8 cellular contexts compared by ENCODE assay signal in the genomic region with DNA sequence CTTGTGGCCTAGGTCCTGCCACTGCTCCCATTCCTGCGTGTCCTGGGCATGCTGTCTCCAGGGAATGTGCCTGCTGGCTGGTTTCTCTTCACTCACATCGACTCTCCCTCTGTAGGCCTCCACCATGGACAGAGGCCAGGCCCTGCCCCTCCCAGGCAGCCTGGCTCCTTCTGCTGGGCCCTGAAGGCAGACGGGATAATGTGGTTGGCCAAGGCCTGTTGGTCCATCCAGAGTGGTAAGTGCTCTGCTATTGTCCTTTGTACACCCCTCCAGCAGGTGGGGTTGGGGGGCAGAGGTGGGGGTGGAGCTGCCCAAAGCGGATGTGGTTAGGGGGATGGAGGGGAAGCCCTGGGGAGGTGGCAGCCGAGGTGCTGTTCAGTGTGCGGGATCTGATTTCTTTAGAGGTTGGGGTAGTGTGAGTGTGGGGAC. TPM values are rescaled to one million over a fixed set of nuclear protein-coding genes. Genes with fewer than 3 reads are reported as not detected.
DNase-seq lines count a peak whose midpoint lies in the region; ATAC-seq, FAIRE-seq and TF ChIP-seq lines count a peak whose summit lies in the region.

No MANE protein-coding gene starts in this region.

- H3K36me3 ChIP-seq in GM12878 (ENCODE audit: control insufficient read depth in 2 of 2, insufficient read depth in 2 of 2, low read length in 1 of 2): no peaks in the 10 kb centered on the region

- H3K4me3 Mint-ChIP-seq in CD4-positive, alpha-beta T cell: peak overlapping the region; percentile 36
- H3K4me3 Mint-ChIP-seq in naive B cell: peak overlapping the region; percentile 80 to 96 (median 90)

- peak overlapping the region; percentile 54; the same call in 1 of the 2 replicates for H3K4me2 ChIP-seq in GM12878 (ENCODE audit: control insufficient read depth, insufficient read depth)

- no peak overlapping the region for H3K9ac ChIP-seq in GM12878 (ENCODE audit: control insufficient read depth, insufficient read depth, low read length)

- CTCF ChIA-PET in CD4-positive, alpha-beta T cell (lab: Charles Lee): interaction anchor here (0.9 to 1.1 kb wide), 2 partner anchors 12 to 17 kb away, joined by 3 to 5 read pairs; no protein-coding TSS in a partner anchor
- CTCF ChIA-PET in GM12878 (lab: Yijun Ruan, JAX): interaction anchor here (1.0 to 4.2 kb wide), 3 partner anchors 9 to 80 kb away, joined by 3 to 36 read pairs (median 6); a partner anchor contains a TSS

- FAIRE-seq in GM12878 (lab: Jason Lieb, UNC): no peak
- no peak for FAIRE-seq in HTR-8/SVneo (lab: Jason Lieb, UNC)

- no peaks in the 10 kb centered on the region for H4K20me1 ChIP-seq in GM12878 (ENCODE audit: control insufficient read depth, insufficient read depth)

- POLR2A ChIA-PET in CD4-positive, alpha-beta T cell (lab: Charles Lee): interaction anchor here (1.1 kb wide), 1 partner anchor 9 kb away, joined by 5 read pairs; a partner anchor contains a TSS
- POLR2A ChIA-PET in GM12878 (lab: Charles Lee): interaction anchor here (0.6 to 1.7 kb wide), 3 partner anchors 9 to 35 kb away, joined by 3 to 10 read pairs (median 3); a partner anchor contains a TSS

- H2AFZ ChIP-seq in GM12878 (ENCODE audit: control insufficient read depth, low read depth, low read length): peak overlapping the region; percentile 28

- TF ChIP-seq RAD21 in GM12878 (IDR thresholded peaks at IDR 0.05; ENCODE audit: insufficient read depth, low read depth, low read length): peak; percentile 36; the same call in 1 of the 2 replicates

- in situ Hi-C loops in GM12878 (cut with MboI): no loop called here

- BruUV-seq in GM12878 (replicated peaks; lab: Mats Ljungman, UMichigan): no TSS peak

- no peaks in the 10 kb centered on the region for H3K9me3 ChIP-seq in CD4-positive, alpha-beta T cell (ENCODE audit: control insufficient read depth, low read length)
- H3K9me3 ChIP-seq in GM12878 (replicated peaks; ENCODE audit: control insufficient read depth, insufficient read depth, low read length): no peaks in the 10 kb centered on the region

- H3K36me3 Mint-ChIP-seq in CD4-positive, alpha-beta T cell (ENCODE audit: low read depth): no peaks in the 10 kb centered on the region
- no peaks in the 10 kb centered on the region for H3K36me3 Mint-ChIP-seq in naive B cell

- no peak for TF ChIP-seq POLR2A in GM12878 (IDR thresholded peaks at IDR 0.05; ENCODE audit: low read depth, low read length)

- no peak for TF ChIP-seq CTCF in CD4-positive, alpha-beta T cell (IDR thresholded peaks at IDR 0.05)
- peak; percentile 7 to 28 (median 19); a peak in 2 of 6 replicates for TF ChIP-seq CTCF in GM12878 (IDR thresholded peaks at IDR 0.05 in 2 of 3, conservative IDR thresholded peaks at IDR 0.05 in 1 of 3; ENCODE audit: control insufficient read depth in 2 of 3, extremely low read depth in 1 of 3, insufficient read depth in 1 of 3, low read depth in 3 of 3, low read length in 3 of 3)

- peaks cover 28% of the 10 kb centered on the region for H3K4me1 Mint-ChIP-seq in CD4-positive, alpha-beta T cell (ENCODE audit: low read depth)
- peaks cover 38 to 59% (median 56%) of the 10 kb centered on the region in 3 donors for H3K4me1 Mint-ChIP-seq in naive B cell

- H3K27ac ChIP-seq in CD4-positive, alpha-beta T cell (ENCODE audit: low read depth, low read length): no peak overlapping the region
- H3K27ac ChIP-seq in GM12878 (ENCODE audit: control insufficient read depth, insufficient read depth): no peak overlapping the region; the same call in 1 of the 2 replicates

- no peaks in the 10 kb centered on the region for H3K79me2 ChIP-seq in GM12878 (ENCODE audit: control insufficient read depth, insufficient read depth, low read length)

- WGBS in GM12878 (ENCODE audit: insufficient coverage, insufficient replicate concordance, low lambda C conversion rate, missing lambda C conversion rate): 50% methylated on average over 4 of the region's 6 CpGs

- peak in 3 of 10 experiments; percentile 39 to 46 (median 44) for DNase-seq in CD4-positive, alpha-beta T cell
- DNase-seq in Jurkat, Clone E6-1 (ENCODE audit: low read depth, low spot score): peak; percentile 81
- DNase-seq in GM12878 (ENCODE audit: low read depth, low spot score) (no peak), naive B cell (peak; percentile 80), HTR-8/SVneo (ENCODE audit: insufficient read length, low spot score) (no peak)

- intact Hi-C loops in CD4-positive, alpha-beta T cell (cut with DNase I, micrococcal nuclease): no loop called here
- intact Hi-C loops in GM12878 (cut with micrococcal nuclease; ENCODE audit: unreplicated experiment): no loop called here

- peaks cover 15% of the 10 kb centered on the region for H3K4me1 ChIP-seq in GM12878 (ENCODE audit: control insufficient read depth, insufficient read depth, low read length)

- peak overlapping the region; percentile 45 for H3K27ac Mint-ChIP-seq in CD4-positive, alpha-beta T cell
- peak overlapping the region; percentile 93 to 99 (median 98) for H3K27ac Mint-ChIP-seq in naive B cell

- no peaks in the 10 kb centered on the region for H3K27me3 Mint-ChIP-seq in CD4-positive, alpha-beta T cell
- no peaks in the 10 kb centered on the region for H3K27me3 Mint-ChIP-seq in naive B cell

- TF ChIP-seq EP300 in GM12878 (IDR thresholded peaks at IDR 0.05; ENCODE audit: borderline replicate concordance in 1 of 2, control insufficient read depth in 1 of 2, low read depth in 2 of 2, low read length in 2 of 2): no peak; a peak in 1 of 4 replicates

- H3K4me3 ChIP-seq in Jurkat, Clone E6-1 (ENCODE audit: low read length): peak overlapping the region; percentile 34
- H3K4me3 ChIP-seq in GM12878: no peak overlapping the region

- H3K9me3 Mint-ChIP-seq in CD4-positive, alpha-beta T cell: no peaks in the 10 kb centered on the region
- H3K9me3 Mint-ChIP-seq in naive B cell: no peaks in the 10 kb centered on the region

- peak; percentile 42 for ATAC-seq in CD4-positive, alpha-beta T cell (ENCODE audit: poor library complexity)
- peak; percentile 66 for ATAC-seq in GM12878
- peak; percentile 75 to 77 for ATAC-seq in naive B cell (ENCODE audit: low read depth in 2 of 2)
- no peak for ATAC-seq in HG02763 (IDR thresholded peaks at IDR 0.05; ENCODE audit: unreplicated experiment)
- no peak for ATAC-seq in HG02970 (IDR thresholded peaks at IDR 0.05; ENCODE audit: low FRiP score, unreplicated experiment)
- ATAC-seq in GM21786 (IDR thresholded peaks at IDR 0.05; ENCODE audit: unreplicated experiment): no peak

- SMC1A ChIA-PET in GM12878 (lab: Charles Lee; ENCODE audit: uncharacterized antibody, unreplicated experiment): interaction anchor here (1.5 kb wide), 1 partner anchor 15 kb away, joined by 4 read pairs; no protein-coding TSS in a partner anchor

- RAD21 ChIA-PET in GM12878 (lab: Charles Lee; ENCODE audit: unreplicated experiment): interaction anchor here (1.5 to 1.7 kb wide), 2 partner anchors 9 kb away, joined by 3 to 6 read pairs; a partner anchor contains a TSS

- H3K27me3 ChIP-seq in CD4-positive, alpha-beta T cell (ENCODE audit: control insufficient read depth, insufficient read depth, low read length): no peaks in the 10 kb centered on the region
- no peaks in the 10 kb centered on the region for H3K27me3 ChIP-seq in GM12878 (replicated peaks in 1 of 2; ENCODE audit: control insufficient read depth in 2 of 2, insufficient read depth in 2 of 2, low read length in 1 of 2)

RNA-seq across cellular contexts. Expression of a gene that starts 9.5 kb away (rescaled TPM):
- total RNA-seq in CD4-positive, alpha-beta T cell: 10 to 100 TPM; 67.0 to 79.2 TPM
- polyA plus RNA-seq in Jurkat, Clone E6-1 (2012; ENCODE audit: insufficient read depth, insufficient read length): 16.1 TPM
- 9.2 and 12.6 TPM in 2 replicates for total RNA-seq in GM12878 (2013; cell fraction: nucleolus; rRNA removed)
- total RNA-seq in GM12878 (2014; rRNA removed) (2.4 and 4.1 TPM in 2 replicates), GM12878 (2014; rRNA removed; fragmentation: Illumina TruSeq; extraction: Trizol) (1.5 and 2.2 TPM in 2 replicates), GM12878 (2021) (7.9 TPM in 2 replicates)
- polyA plus RNA-seq in GM12878 (2011; ENCODE audit: low read depth): 1.5 TPM
- polyA plus RNA-seq in GM12878 (2011; rRNA removed) (1.3 and 2.9 TPM in 2 replicates), GM12878 (2014; fragmentation: Illumina TruSeq; extraction: Trizol) (1.2 and 2.0 TPM in 2 replicates), GM12878 (2014; fragmentation: Nextera tagmentation; extraction: Ambion mirVana) (under 1 TPM in 1 of 2 experiments, not detected in 1; 0.05 TPM), GM12878 (2014; rRNA removed) (5.9 TPM in 2 replicates), GM12878 (2016; fragmentation: Nextera tagmentation; extraction: Ambion mirVana) (1 to 10 TPM; 1.5 to 1.9 TPM), naive B cell (ENCODE audit: low read depth in 6 of 6) (10 to 100 TPM in 4 of 6 donors, 1 to 10 TPM in 2; 6.7 to 24.9 (median 12.6) TPM)
- 5.8 and 7.7 TPM in 2 replicates for polyA plus RNA-seq in GM12878 (2011; cell fraction: cytosol; rRNA removed)
- 20.2 and 21.4 TPM in 2 replicates for polyA plus RNA-seq in GM12878 (2011; cell fraction: nucleus; rRNA removed)
- polyA plus RNA-seq in GM12878 (2012): 4.3 and 15.3 TPM in 2 replicates
- 3.7 and 8.3 TPM in 2 replicates for polyA minus RNA-seq in GM12878 (2011; rRNA and poly(A)+ RNA removed)
- polyA minus RNA-seq in GM12878 (2011; cell fraction: cytosol; rRNA and poly(A)+ RNA removed): 6.8 and 7.4 TPM in 2 replicates
- 14.4 and 17.9 TPM in 2 replicates for polyA minus RNA-seq in GM12878 (2011; cell fraction: nucleus; rRNA and poly(A)+ RNA removed)

RNA-seq across cellular contexts. Expression of a gene that starts 28.1 kb away (rescaled TPM):
- 10 to 100 TPM; 20.6 to 20.9 TPM for total RNA-seq in CD4-positive, alpha-beta T cell
- polyA plus RNA-seq in Jurkat, Clone E6-1 (2012; ENCODE audit: insufficient read depth, insufficient read length): 46.5 TPM
- 13.7 and 15.2 TPM in 2 replicates for total RNA-seq in GM12878 (2013; cell fraction: nucleolus; rRNA removed)
- total RNA-seq in GM12878 (2014; rRNA removed) (44.5 and 44.8 TPM in 2 replicates), GM12878 (2014; rRNA removed; fragmentation: Illumina TruSeq; extraction: Trizol) (21.5 and 21.9 TPM in 2 replicates), GM12878 (2021) (33.8 and 36.5 TPM in 2 replicates)
- 21.8 TPM for polyA plus RNA-seq in GM12878 (2011; ENCODE audit: low read depth)
- polyA plus RNA-seq in GM12878 (2011; rRNA removed) (31.4 and 49.8 TPM in 2 replicates), GM12878 (2014; fragmentation: Illumina TruSeq; extraction: Trizol) (10.4 and 26.0 TPM in 2 replicates), GM12878 (2014; fragmentation: Nextera tagmentation; extraction: Ambion mirVana) (1 to 10 TPM; 2.7 to 5.6 TPM), GM12878 (2014; rRNA removed) (42.7 and 43.1 TPM in 2 replicates), GM12878 (2016; fragmentation: Nextera tagmentation; extraction: Ambion mirVana) (10 to 100 TPM; 34.1 to 40.5 TPM), naive B cell (ENCODE audit: low read depth in 6 of 6) (10 to 100 TPM; 20.1 to 35.5 (median 24.4) TPM)
- 64.4 and 85.9 TPM in 2 replicates for polyA plus RNA-seq in GM12878 (2011; cell fraction: cytosol; rRNA removed)
- polyA plus RNA-seq in GM12878 (2011; cell fraction: nucleus; rRNA removed): 34.2 and 44.8 TPM in 2 replicates
- 26.6 and 32.8 TPM in 2 replicates for polyA plus RNA-seq in GM12878 (2012)
- 48.9 and 54.6 TPM in 2 replicates for polyA minus RNA-seq in GM12878 (2011; rRNA and poly(A)+ RNA removed)
- 9.0 and 11.8 TPM in 2 replicates for polyA minus RNA-seq in GM12878 (2011; cell fraction: cytosol; rRNA and poly(A)+ RNA removed)
- polyA minus RNA-seq in GM12878 (2011; cell fraction: nucleus; rRNA and poly(A)+ RNA removed): 12.6 and 24.2 TPM in 2 replicates

RNA-seq across cellular contexts. Expression of a gene that starts 35.0 kb away (rescaled TPM):
- total RNA-seq in CD4-positive, alpha-beta T cell: 100 to 1,000 TPM; 495 to 525 TPM
- polyA plus RNA-seq in Jurkat, Clone E6-1 (2012; ENCODE audit: insufficient read depth, insufficient read length): 18.4 TPM
- 6.8 and 7.1 TPM in 2 replicates for total RNA-seq in GM12878 (2013; cell fraction: nucleolus; rRNA removed)
- total RNA-seq in GM12878 (2014; rRNA removed) (0.23 and 0.38 TPM in 2 replicates), GM12878 (2014; rRNA removed; fragmentation: Illumina TruSeq; extraction: Trizol) (0.14 and 0.58 TPM in 2 replicates), GM12878 (2021) (0.35 and 0.49 TPM in 2 replicates)
- not detected for polyA plus RNA-seq in GM12878 (2011; ENCODE audit: low read depth)
- polyA plus RNA-seq in GM12878 (2011; rRNA removed) (0.15 and 0.29 TPM in 2 replicates), GM12878 (2014; fragmentation: Illumina TruSeq; extraction: Trizol) (0.09 TPM in 1 of 2 replicates, not detected in the other), GM12878 (2014; fragmentation: Nextera tagmentation; extraction: Ambion mirVana) (not detected), GM12878 (2014; rRNA removed) (0.13 and 0.27 TPM in 2 replicates), GM12878 (2016; fragmentation: Nextera tagmentation; extraction: Ambion mirVana) (not detected), naive B cell (ENCODE audit: low read depth in 6 of 6) (10 to 100 TPM in 5 of 6 donors, 1 to 10 TPM in 1; 2.9 to 28.7 (median 16.9) TPM)
- 0.25 and 0.30 TPM in 2 replicates for polyA plus RNA-seq in GM12878 (2011; cell fraction: cytosol; rRNA removed)
- polyA plus RNA-seq in GM12878 (2011; cell fraction: nucleus; rRNA removed): 0.52 and 0.67 TPM in 2 replicates
- 0.22 and 1.0 TPM in 2 replicates for polyA plus RNA-seq in GM12878 (2012)
- 0.46 TPM in 1 of 2 replicates, not detected in the other for polyA minus RNA-seq in GM12878 (2011; rRNA and poly(A)+ RNA removed)
- not detected in 2 replicates for polyA minus RNA-seq in GM12878 (2011; cell fraction: cytosol; rRNA and poly(A)+ RNA removed)
- 0.36 TPM in 1 of 2 replicates, not detected in the other for polyA minus RNA-seq in GM12878 (2011; cell fraction: nucleus; rRNA and poly(A)+ RNA removed)

RNA-seq across cellular contexts. Expression of a gene that starts 37.8 kb away (rescaled TPM):
- not detected for total RNA-seq in CD4-positive, alpha-beta T cell
- polyA plus RNA-seq in Jurkat, Clone E6-1 (2012; ENCODE audit: insufficient read depth, insufficient read length): not detected
- 0.27 TPM in 1 of 2 replicates, not detected in the other for total RNA-seq in GM12878 (2013; cell fraction: nucleolus; rRNA removed)
- total RNA-seq in GM12878 (2014; rRNA removed) (not detected in 2 replicates), GM12878 (2014; rRNA removed; fragmentation: Illumina TruSeq; extraction: Trizol) (not detected in 2 replicates), GM12878 (2021) (0.19 TPM in 1 of 2 replicates, not detected in the other)
- not detected for polyA plus RNA-seq in GM12878 (2011; ENCODE audit: low read depth)
- polyA plus RNA-seq in GM12878 (2011; rRNA removed) (not detected in 2 replicates), GM12878 (2014; fragmentation: Illumina TruSeq; extraction: Trizol) (not detected in 2 replicates), GM12878 (2014; fragmentation: Nextera tagmentation; extraction: Ambion mirVana) (not detected), GM12878 (2014; rRNA removed) (not detected in 2 replicates), GM12878 (2016; fragmentation: Nextera tagmentation; extraction: Ambion mirVana) (not detected), naive B cell (ENCODE audit: low read depth in 6 of 6) (not detected)
- polyA plus RNA-seq in GM12878 (2011; cell fraction: cytosol; rRNA removed): not detected in 2 replicates
- not detected in 2 replicates for polyA plus RNA-seq in GM12878 (2011; cell fraction: nucleus; rRNA removed)
- not detected in 2 replicates for polyA plus RNA-seq in GM12878 (2012)
- not detected in 2 replicates for polyA minus RNA-seq in GM12878 (2011; rRNA and poly(A)+ RNA removed)
- polyA minus RNA-seq in GM12878 (2011; cell fraction: cytosol; rRNA and poly(A)+ RNA removed): not detected in 2 replicates
- 0.86 TPM in 1 of 2 replicates, not detected in the other for polyA minus RNA-seq in GM12878 (2011; cell fraction: nucleus; rRNA and poly(A)+ RNA removed)

Comparison
In these comparisons a context has a peak if more than half of its experiments do, and no peak if none do; other contexts are left out.
1. ATAC-seq: peak in CD4-positive, alpha-beta T cell (single experiment), GM12878 (single experiment) and naive B cell (2 of 2); none in HG02763 (single experiment), HG02970 (single experiment) and GM21786 (single experiment).
2. DNase-seq: peak in Jurkat, Clone E6-1 (single experiment) and naive B cell (single experiment); none in GM12878 (single experiment) and HTR-8/SVneo (single experiment).
3. RNA of a gene that starts 9.5 kb away (total RNA-seq): 67.0 to 79.2 TPM in CD4-positive, alpha-beta T cell; 1.5 to 12.6 TPM in GM12878; every median in the first group is over 4 times any median in the second.
4. RNA of a gene that starts 35.0 kb away (total RNA-seq): 495 to 525 TPM in CD4-positive, alpha-beta T cell; 0.14 to 7.1 TPM in GM12878; every median in the first group is over 10 times any median in the second.